ENCODE assay signal across 12 cellular contexts in genomic region chr3:158808697-158809096, GRCh38. TPM values are rescaled to one million over a fixed set of nuclear protein-coding genes. Genes with fewer than 3 reads are reported as not detected.
DNase-seq lines count a peak whose midpoint lies in the region; ATAC-seq and TF ChIP-seq lines count a peak whose summit lies in the region.
"Had no signal": no experiment of that assay in that cellular context is flagged by ENCODE, and none has a peak within 500 bp of the region (broad histone marks: within the 10 kb centered on the region; RNA-seq: fewer than 3 reads in every experiment).

No MANE protein-coding gene starts in this region.

- no peak for ATAC-seq in PC-3
- peak; percentile 81 for ATAC-seq in stimulated activated naive CD8-positive, alpha-beta T cell treated with anti-CD3 and anti-CD28 coated beads, Interleukin-15, Interleukin-2, amounts not matched to agents 100 U/mL and 50 U/mL, for 24 hours
- ATAC-seq: left colon had no signal

- POLR2A ChIA-PET in PC-3 (lab: Charles Lee; ENCODE audit: unreplicated experiment) = no interaction called here

- TF ChIP-seq CTCF in PC-3 (conservative IDR thresholded peaks at IDR 0.05; ENCODE audit: low read depth, low read length) (no peak), epithelial cell of esophagus (IDR thresholded peaks at IDR 0.05; ENCODE audit: insufficient read depth, low read depth, low read length, missing control alignments) (no peak)

- H3K36me3 Mint-ChIP-seq in activated naive CD4-positive, alpha-beta T cell treated with anti-CD3 and anti-CD28 coated beads for 36 hours (ENCODE audit: low read depth) = peaks cover 33% of the 10 kb centered on the region

- H3K9me2 ChIP-seq in PC-3 (replicated peaks; ENCODE audit: low read length) = no peaks in the 10 kb centered on the region

- DNase-seq in activated naive CD4-positive, alpha-beta T cell treated with anti-CD3 and anti-CD28 coated beads for 36 hours = peak; percentile 9
- DNase-seq in activated naive CD4-positive, alpha-beta T cell (lab: John Stamatoyannopoulos, UW) = no peak
- DNase-seq in PC-3 (peak; percentile 64), epithelial cell of esophagus (ENCODE audit: low read depth) (peak; percentile 88), NCI-H1092 treated with DMSO at 0.1 percent for 48 hours (lab: John Stamatoyannopoulos, UW) (no peak), NCI-H446 treated with DMSO at 0.1 percent for 48 hours (lab: John Stamatoyannopoulos, UW) (no peak), UCSD-AML1 (lab: John Stamatoyannopoulos, UW; ENCODE audit: unreplicated experiment) (no peak)
- no peak for DNase-seq in stimulated activated naive CD8-positive, alpha-beta T cell treated with anti-CD3 and anti-CD28 coated beads, Interleukin-15, Interleukin-2, amounts not matched to agents 100 U/mL and 50 U/mL, for 24 hours
- DNase-seq: left colon; stimulated activated CD8-positive, alpha-beta memory T cell treated with anti-CD3 and anti-CD28 coated beads, Interleukin-4, amount 100 ng/mL, for 48 hours; SW 1271 had no signal

- no peak overlapping the region for H3K4me3 Mint-ChIP-seq in activated naive CD4-positive, alpha-beta T cell treated with anti-CD3 and anti-CD28 coated beads for 36 hours

- no TSS peak for BruUV-seq in PC-3 (replicated peaks; lab: Mats Ljungman, UMichigan)

- H3K36me3 ChIP-seq in PC-3 (ENCODE audit: low read depth, low read length) = peaks cover 29% of the 10 kb centered on the region

- H3K4me2 ChIP-seq in PC-3 (ENCODE audit: low read length) = no peak overlapping the region

- CTCF ChIA-PET in activated naive CD4-positive, alpha-beta T cell treated with anti-CD3 and anti-CD28 coated beads for 36 hours (lab: Charles Lee) = interaction anchor here (1.0 kb wide), 1 partner anchor 12 kb away, joined by 3 read pairs; no protein-coding TSS in a partner anchor
- CTCF ChIA-PET in PC-3 (lab: Charles Lee) = no interaction called here

- H3K27ac Mint-ChIP-seq in activated naive CD4-positive, alpha-beta T cell treated with anti-CD3 and anti-CD28 coated beads for 36 hours = no peak overlapping the region
- H3K27ac Mint-ChIP-seq: activated T-helper 2 cell treated with anti-CD3 and anti-CD28 coated beads, Interferon-gamma antibody, Interleukin-2, Interleukin-4, amounts not matched to agents 10 μg/mL and 5 μg/mL and 100 μg/mL, durations not matched to agents 14 hours and 24 hours and 36 hours had no signal

- no peaks in the 10 kb centered on the region for H3K27me3 ChIP-seq in PC-3 (ENCODE audit: low read length)

- H3K9me3 ChIP-seq in PC-3 (ENCODE audit: low read length) = no peaks in the 10 kb centered on the region

- no peak overlapping the region for H3K9ac ChIP-seq in PC-3 (ENCODE audit: low read length)

- H3K27me3 Mint-ChIP-seq in activated naive CD4-positive, alpha-beta T cell treated with anti-CD3 and anti-CD28 coated beads for 36 hours (ENCODE audit: low read depth) = no peaks in the 10 kb centered on the region

- H3K4me1 Mint-ChIP-seq in activated naive CD4-positive, alpha-beta T cell treated with anti-CD3 and anti-CD28 coated beads for 36 hours (ENCODE audit: low read depth) = peaks cover 11% of the 10 kb centered on the region

- no peak overlapping the region for H2AFZ ChIP-seq in PC-3 (ENCODE audit: low read length)

- no peaks in the 10 kb centered on the region for H3K9me3 Mint-ChIP-seq in activated naive CD4-positive, alpha-beta T cell treated with anti-CD3 and anti-CD28 coated beads for 36 hours
- H3K9me3 Mint-ChIP-seq: activated T-helper 2 cell treated with anti-CD3 and anti-CD28 coated beads, Interferon-gamma antibody, Interleukin-2, Interleukin-4, amounts not matched to agents 10 μg/mL and 5 μg/mL and 100 μg/mL, durations not matched to agents 14 hours and 24 hours and 36 hours had no signal

- intact Hi-C loops in activated naive CD4-positive, alpha-beta T cell treated with anti-CD3 and anti-CD28 coated beads for 36 hours (cut with micrococcal nuclease) = loop anchor here (5.0 kb wide), 1 partner anchor 1639 kb away; the partner anchor contains the start of gene TRIM59
- intact Hi-C loops in PC-3 (cut with micrococcal nuclease) = no loop called here

- H3K4me3 ChIP-seq in PC-3 (ENCODE audit: low read length) (no peak overlapping the region), epithelial cell of esophagus (ENCODE audit: low read length) (no peak overlapping the region)

- no peaks in the 10 kb centered on the region for H4K20me1 ChIP-seq in PC-3 (ENCODE audit: low read length)

- peaks cover 20% of the 10 kb centered on the region for H3K79me2 ChIP-seq in PC-3 (ENCODE audit: low read length)

- H3K27ac ChIP-seq in PC-3 (ENCODE audit: low read length) = no peak overlapping the region

- H3K4me1 ChIP-seq in PC-3 (ENCODE audit: insufficient read depth, low read length) = peaks cover 23% of the 10 kb centered on the region

- H3F3A ChIP-seq in PC-3 (ENCODE audit: low read length, unreplicated experiment) = no peaks in the 10 kb centered on the region

RNA-seq across cellular contexts. Expression of gene MFSD1, which starts 6.8 kb away (rescaled TPM):
- 1 to 10 TPM; 4.8 to 5.7 TPM for total RNA-seq in activated naive CD4-positive, alpha-beta T cell treated with anti-CD3 and anti-CD28 coated beads for 36 hours
- total RNA-seq in PC-3 (2014; rRNA removed) = 45.2 and 45.3 TPM in 2 replicates

Comparison
In these comparisons a context has a peak if more than half of its experiments do, and no peak if none do; other contexts are left out.
1. DNase-seq: peak in activated naive CD4-positive, alpha-beta T cell treated with anti-CD3 and anti-CD28 coated beads for 36 hours (single experiment), PC-3 (single experiment) and epithelial cell of esophagus (single experiment); none in activated naive CD4-positive, alpha-beta T cell (0 of 4), stimulated activated naive CD8-positive, alpha-beta T cell treated with anti-CD3 and anti-CD28 coated beads, Interleukin-15, Interleukin-2, amounts not matched to agents 100 U/mL and 50 U/mL, for 24 hours (single experiment), NCI-H1092 treated with DMSO at 0.1 percent for 48 hours (single experiment), NCI-H446 treated with DMSO at 0.1 percent for 48 hours (single experiment) and UCSD-AML1 (single experiment).